In the genomic region with DNA sequence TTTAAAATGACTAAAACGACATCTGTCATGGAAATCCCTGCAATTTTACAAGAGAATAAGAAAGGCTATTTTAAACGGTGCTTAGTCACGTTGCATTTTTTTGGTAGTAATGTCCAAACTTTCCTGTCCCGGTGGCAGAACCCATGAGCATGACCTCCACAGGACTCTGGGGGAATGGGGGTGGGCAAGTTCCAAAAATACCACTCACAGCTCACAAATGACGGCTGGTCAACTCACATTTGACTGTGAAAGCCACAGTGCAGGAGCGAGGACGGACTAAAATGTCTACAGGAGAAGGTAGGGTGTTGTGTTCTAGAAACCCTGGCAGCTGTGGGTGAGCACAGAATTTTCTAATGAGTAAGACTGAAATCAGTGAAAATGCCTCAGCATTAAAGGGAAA, we compare ENCODE assay signal across 8 cellular contexts.
DNase-seq lines count a peak whose midpoint lies in the region; ATAC-seq and TF ChIP-seq lines count a peak whose summit lies in the region.
"Not testable (repeated sequence)": the region's sequence is repeated elsewhere in the genome, so short reads cannot be mapped to it uniquely, and the experiment has no call there.

No MANE protein-coding gene starts in this region.

- not testable (repeated sequence) for H3K36me3 Mint-ChIP-seq in WTC11

- CTCF ChIA-PET in WTC11 (lab: Charles Lee) = not testable (repeated sequence)

- not testable (repeated sequence) for H4K20me1 ChIP-seq in hepatocyte (ENCODE audit: insufficient read depth, poor library complexity, severe bottlenecking)

- WGBS in hepatocyte (ENCODE audit: low lambda C conversion rate, missing lambda C conversion rate) = 50% methylated on average over 7 of the region's 7 CpGs

- H3K4me3 Mint-ChIP-seq in WTC11 = not testable (repeated sequence)
- peak overlapping the region in 1 of 2 donors; percentile 22 for H3K4me3 Mint-ChIP-seq in stimulated activated naive CD8-positive, alpha-beta T cell treated with anti-CD3 and anti-CD28 coated beads, Interleukin-15, amount 100 ng/mL, for 72 hours

- not testable (repeated sequence) for H3K9me3 Mint-ChIP-seq in WTC11; stimulated activated naive CD8-positive, alpha-beta T cell treated with anti-CD3 and anti-CD28 coated beads, Interleukin-15, amount 100 ng/mL, for 72 hours

- H3K27ac Mint-ChIP-seq in WTC11 = peak overlapping the region; percentile 70; the same call in 1 of the 2 replicates
- H3K27ac Mint-ChIP-seq in stimulated activated naive CD8-positive, alpha-beta T cell treated with anti-CD3 and anti-CD28 coated beads, Interleukin-15, amount 100 ng/mL, for 72 hours = not testable (repeated sequence)

- peak overlapping the region; percentile 40 for H3K4me3 ChIP-seq in ascending aorta
- not testable (repeated sequence) for H3K4me3 ChIP-seq in hepatocyte

- ATAC-seq in GM18519 (IDR thresholded peaks at IDR 0.05; ENCODE audit: low FRiP score, unreplicated experiment) = peak; percentile 48
- peak; percentile 59 for ATAC-seq in GM21423 (IDR thresholded peaks at IDR 0.05; ENCODE audit: unreplicated experiment)
- peak; percentile 74 for ATAC-seq in HG02763 (IDR thresholded peaks at IDR 0.05; ENCODE audit: unreplicated experiment)
- peak; percentile 61 for ATAC-seq in HG03520 (IDR thresholded peaks at IDR 0.05; ENCODE audit: unreplicated experiment)
- ATAC-seq in WTC11 = not testable (repeated sequence)
- ATAC-seq in stimulated activated naive CD8-positive, alpha-beta T cell treated with anti-CD3 and anti-CD28 coated beads, Interleukin-15, amount 100 ng/mL, for 72 hours = peak; percentile 72

- H3K4me1 Mint-ChIP-seq in WTC11 = peaks cover 15% of the 10 kb centered on the region
- not testable (repeated sequence) for H3K4me1 Mint-ChIP-seq in stimulated activated naive CD8-positive, alpha-beta T cell treated with anti-CD3 and anti-CD28 coated beads, Interleukin-15, amount 100 ng/mL, for 72 hours

- H3K9me2 ChIP-seq in hepatocyte (replicated peaks; ENCODE audit: insufficient read depth) = not testable (repeated sequence)

- POLR2A ChIA-PET in WTC11 (lab: Charles Lee) = not testable (repeated sequence)

- H3K79me2 ChIP-seq in hepatocyte = not testable (repeated sequence)

- not testable (repeated sequence) for H2AFZ ChIP-seq in hepatocyte

- TF ChIP-seq CTCF in WTC11 (IDR thresholded peaks at IDR 0.05); ascending aorta (IDR thresholded peaks at IDR 0.05); hepatocyte (IDR thresholded peaks at IDR 0.05; ENCODE audit: poor library complexity): not testable (repeated sequence)

- peak overlapping the region; percentile 36 for H3K4me2 ChIP-seq in hepatocyte

- intact Hi-C loops in ascending aorta (cut with DNase I) = not testable (repeated sequence)

- H3K9me3 ChIP-seq in ascending aorta; hepatocyte (ENCODE audit: low read depth): not testable (repeated sequence)

- H3K27ac ChIP-seq in ascending aorta = peak overlapping the region; percentile 54 to 61
- H3K27ac ChIP-seq in hepatocyte = not testable (repeated sequence)

- H3K36me3 ChIP-seq in ascending aorta; hepatocyte (replicated peaks; ENCODE audit: insufficient read depth, low read depth): not testable (repeated sequence)

- DNase-seq in WTC11 (ENCODE audit: low spot score); hepatocyte (ENCODE audit: low spot score); stimulated activated naive CD8-positive, alpha-beta T cell treated with anti-CD3 and anti-CD28 coated beads, Interleukin-15, amount 100 ng/mL, for 72 hours: not testable (repeated sequence)
- peak in 1 of 2 donors; percentile 89 for DNase-seq in ascending aorta (ENCODE audit: low spot score in 2 of 2)

- not testable (repeated sequence) for H3K4me1 ChIP-seq in ascending aorta; hepatocyte (ENCODE audit: insufficient read depth)

- H3K27me3 Mint-ChIP-seq in WTC11 (ENCODE audit: low read depth); stimulated activated naive CD8-positive, alpha-beta T cell treated with anti-CD3 and anti-CD28 coated beads, Interleukin-15, amount 100 ng/mL, for 72 hours: not testable (repeated sequence)

- H3K27me3 ChIP-seq in ascending aorta, hepatocyte: not testable (repeated sequence)
